ENCODE assay signal across 30 cellular contexts in the genomic region with DNA sequence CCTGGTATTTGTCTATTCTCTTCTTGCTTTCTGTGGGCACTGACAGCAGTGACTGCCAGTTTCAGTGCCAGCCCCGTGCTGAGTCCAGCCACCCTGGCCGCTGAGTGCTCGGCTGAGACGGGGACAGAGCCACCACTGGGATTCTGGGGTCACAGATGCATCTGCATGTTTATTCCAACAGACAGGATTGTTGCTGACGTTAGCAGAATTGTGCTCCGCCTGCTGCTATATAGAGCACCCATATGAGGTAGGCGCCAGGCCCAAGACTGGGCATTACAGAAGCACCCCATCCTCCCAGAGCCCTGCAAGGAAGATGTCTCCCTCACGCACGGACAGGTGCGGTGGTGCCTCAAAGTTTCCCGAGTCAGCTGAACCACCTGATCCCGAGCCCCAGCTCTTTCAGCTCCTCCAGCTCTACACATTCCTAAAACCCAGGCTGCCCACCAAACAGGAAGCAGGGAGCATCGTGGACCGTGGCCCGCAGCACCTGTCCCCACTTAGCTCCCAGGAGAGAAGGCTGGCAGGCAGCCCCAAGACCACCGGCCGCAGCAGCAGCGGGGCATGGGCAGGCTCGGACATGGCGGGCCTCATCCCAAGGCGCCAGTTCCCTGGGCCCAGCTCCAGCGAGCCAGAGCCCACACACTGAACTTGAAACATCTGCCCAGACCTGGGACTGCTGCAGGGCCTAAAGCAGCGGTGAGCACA. TPM values are rescaled to one million over a fixed set of nuclear protein-coding genes. Genes with fewer than 3 reads are reported as not detected.
A peak's percentile ranks its signal among the peaks of the same experiment; 100 is the strongest.
DNase-seq lines count a peak whose midpoint lies in the region; ATAC-seq and TF ChIP-seq lines count a peak whose summit lies in the region.
"Had no signal": no experiment of that assay in that cellular context is flagged by ENCODE, and none has a peak within 500 bp of the region (broad histone marks: within the 10 kb centered on the region; RNA-seq: fewer than 3 reads in every experiment).

No MANE protein-coding gene starts in this region.

- peaks cover 31% of the 10 kb centered on the region for H3K4me1 Mint-ChIP-seq in progenitor cell of endocrine pancreas (ENCODE audit: low read depth)
- H3K4me1 Mint-ChIP-seq: activated CD4-positive, alpha-beta T cell treated with anti-CD3 and anti-CD28 coated beads for 36 hours had no signal

- H3K4me3 Mint-ChIP-seq in progenitor cell of endocrine pancreas (ENCODE audit: low read depth) = no peak overlapping the region
- H3K4me3 Mint-ChIP-seq: activated CD4-positive, alpha-beta T cell treated with anti-CD3 and anti-CD28 coated beads for 36 hours; activated T-cell treated with anti-CD3 and anti-CD28 coated beads, Interleukin-2, amount 50 U/mL, for 24 hours; mesothelial cell of epicardium; natural killer cell; T-helper 1 cell treated with Interleukin-12 subunit alpha and Interleukin-12 subunit beta and Interleukin-4 antibody, amounts not matched to agents 30 μg/mL and 1 μg/mL, for 36 hours had no signal

- no peaks in the 10 kb centered on the region for H3K27me3 ChIP-seq in left ventricle myocardium inferior (ENCODE audit: low read depth)
- H3K27me3 ChIP-seq: adrenal gland, brain microvascular endothelial cell, colonic mucosa, left lung, SJSA1, stomach, tibial artery had no signal

- H3K9me3 ChIP-seq in left ventricle myocardium inferior (replicated peaks) = no peaks in the 10 kb centered on the region
- H3K9me3 ChIP-seq: adrenal gland, colonic mucosa, left lung, SJSA1, stomach, tibial artery had no signal

- peaks cover 2% of the 10 kb centered on the region for H3K36me3 Mint-ChIP-seq in progenitor cell of endocrine pancreas (ENCODE audit: insufficient read depth)
- H3K36me3 Mint-ChIP-seq: mesothelial cell of epicardium, natural killer cell had no signal

- no peaks in the 10 kb centered on the region for H3K9me3 Mint-ChIP-seq in progenitor cell of endocrine pancreas (ENCODE audit: low read depth)
- H3K9me3 Mint-ChIP-seq: activated T-cell treated with anti-CD3 and anti-CD28 coated beads, Interleukin-2, amount 50 U/mL, for 24 hours; mesothelial cell of epicardium; natural killer cell; T-helper 1 cell treated with Interleukin-12 subunit alpha and Interleukin-12 subunit beta and Interleukin-4 antibody, amounts not matched to agents 30 μg/mL and 1 μg/mL, for 36 hours had no signal

- TF ChIP-seq CTCF in left ventricle myocardium inferior (IDR thresholded peaks at IDR 0.05; ENCODE audit: borderline replicate concordance) (no peak), progenitor cell of endocrine pancreas (IDR thresholded peaks at IDR 0.05; ENCODE audit: unreplicated experiment) (no peak)

- DNase-seq in DMS79 treated with DMSO at 0.1 percent for 48 hours (lab: John Stamatoyannopoulos, UW) (peak; percentile 16), DMS79 (lab: John Stamatoyannopoulos, UW) (no peak), NCI-H1105 treated with DMSO at 0.1 percent for 48 hours (lab: John Stamatoyannopoulos, UW) (peak; percentile 92), left ventricle myocardium inferior (no peak), progenitor cell of endocrine pancreas (ENCODE audit: low spot score, unreplicated experiment) (no peak), NCI-H524 (lab: John Stamatoyannopoulos, UW) (no peak), SKM-1 (lab: John Stamatoyannopoulos, UW; ENCODE audit: unreplicated experiment) (no peak)
- DNase-seq: activated CD4-positive, alpha-beta T cell treated with anti-CD3 and anti-CD28 coated beads for 36 hours; activated CD8-positive, alpha-beta memory T cell treated with anti-CD3 and anti-CD28 coated beads for 24 hours; activated T-cell treated with anti-CD3 and anti-CD28 coated beads, Interleukin-2, amount 50 U/mL, for 24 hours; adrenal gland; brain microvascular endothelial cell; colonic mucosa; effector memory CD4-positive, alpha-beta T cell; erythroblast; head of caudate nucleus; natural killer cell; NCI-H2081; NCI-H510A treated with DMSO at 0.1 percent for 48 hours; stomach; tibial artery had no signal

- H3K27me3 Mint-ChIP-seq in progenitor cell of endocrine pancreas = no peaks in the 10 kb centered on the region
- H3K27me3 Mint-ChIP-seq: activated CD4-positive, alpha-beta T cell treated with anti-CD3 and anti-CD28 coated beads for 36 hours; activated T-cell treated with anti-CD3 and anti-CD28 coated beads, Interleukin-2, amount 50 U/mL, for 24 hours had no signal

- intact Hi-C loops in left ventricle myocardium inferior (cut with micrococcal nuclease) = no loop called here

- H3K27ac Mint-ChIP-seq in progenitor cell of endocrine pancreas = peak overlapping the region; percentile 43
- H3K27ac Mint-ChIP-seq: activated CD4-positive, alpha-beta T cell treated with anti-CD3 and anti-CD28 coated beads for 36 hours; activated T-cell treated with anti-CD3 and anti-CD28 coated beads, Interleukin-2, amount 50 U/mL, for 24 hours; mesothelial cell of epicardium; natural killer cell; T-helper 1 cell treated with Interleukin-12 subunit alpha and Interleukin-12 subunit beta and Interleukin-4 antibody, amounts not matched to agents 30 μg/mL and 1 μg/mL, for 36 hours had no signal

- H3K4me3 ChIP-seq in left ventricle myocardium inferior = no peak overlapping the region
- H3K4me3 ChIP-seq: adrenal gland, colonic mucosa, left lung, SJSA1, stomach, tibial artery had no signal

- H3K4me1 ChIP-seq in left ventricle myocardium inferior = peaks cover 56% of the 10 kb centered on the region

- H3K27ac ChIP-seq in left ventricle myocardium inferior (replicated peaks) = peak overlapping the region; percentile 90
- H3K27ac ChIP-seq: 22Rv1, adrenal gland, brain microvascular endothelial cell, colonic mucosa, left lung, parathyroid adenoma, SJSA1, tibial artery had no signal

- H3K36me3 ChIP-seq in left ventricle myocardium inferior = no peaks in the 10 kb centered on the region
- H3K36me3 ChIP-seq: adrenal gland, brain microvascular endothelial cell, colonic mucosa, left lung, SJSA1, stomach, tibial artery had no signal

- ATAC-seq in HG02588 (IDR thresholded peaks at IDR 0.05; ENCODE audit: unreplicated experiment) = no peak
- ATAC-seq: activated CD4-positive, alpha-beta T cell treated with anti-CD3 and anti-CD28 coated beads for 36 hours; left lung; natural killer cell; Panc1 had no signal

RNA-seq across cellular contexts. Expression of a gene that starts 44.9 kb away (rescaled TPM):
- total RNA-seq in left ventricle myocardium inferior (25.4 TPM), progenitor cell of endocrine pancreas (4.6 and 5.6 TPM in 2 replicates)
- total RNA-seq: H4 had no signal

RNA-seq across cellular contexts. Expression of a gene that starts 50.4 kb away (rescaled TPM):
- total RNA-seq in left ventricle myocardium inferior (18.8 TPM), progenitor cell of endocrine pancreas (61.3 and 67.0 TPM in 2 replicates)

Comparison
In these comparisons a context has a peak if more than half of its experiments do, and no peak if none do; other contexts are left out.
1. DNase-seq: peak in DMS79 treated with DMSO at 0.1 percent for 48 hours (single experiment) and NCI-H1105 treated with DMSO at 0.1 percent for 48 hours (single experiment); none in DMS79 (single experiment), left ventricle myocardium inferior (single experiment), progenitor cell of endocrine pancreas (single experiment), NCI-H524 (0 of 2) and SKM-1 (single experiment).